In the genomic region with DNA sequence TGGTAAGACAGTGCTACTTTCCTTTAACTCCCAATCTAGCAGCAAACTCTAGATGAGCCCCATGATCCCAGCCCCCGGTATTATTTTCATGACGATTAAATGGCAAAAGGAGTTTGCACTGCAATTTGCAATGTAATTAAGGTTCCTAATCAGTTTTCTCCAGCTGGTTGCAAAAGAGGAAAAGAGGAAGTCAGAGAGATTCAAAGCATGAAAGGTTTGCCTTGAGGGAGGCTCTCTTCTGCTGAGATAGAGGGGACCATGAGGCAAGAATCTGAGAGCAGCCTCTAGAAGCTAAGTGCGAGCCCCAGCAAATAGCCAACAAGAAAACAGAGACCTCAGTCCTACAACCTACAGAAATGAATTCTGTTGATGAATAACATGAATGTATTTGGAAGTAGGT, we compare ENCODE assay signal across 23 cellular contexts.
"Had no signal": no experiment of that assay in that cellular context is flagged by ENCODE, and none has a peak within 500 bp of the region (broad histone marks: within the 10 kb centered on the region; RNA-seq: fewer than 3 reads in every experiment).

No MANE protein-coding gene starts in this region.

- ATAC-seq: effector memory CD8-positive, alpha-beta T cell; left ventricle myocardium superior; lower lobe of right lung; naive thymus-derived CD8-positive, alpha-beta T cell; psoas muscle; right cardiac atrium; stimulated activated effector memory CD8-positive, alpha-beta T cell treated with anti-CD3 and anti-CD28 coated beads, Interleukin-12 subunit alpha, Interleukin-12 subunit beta, amount 100 ng/mL, for 72 hours had no signal

- H3K4me1 ChIP-seq: esophagus squamous epithelium, lower lobe of right lung, psoas muscle, sigmoid colon, stomach, thyroid gland, vagina had no signal

- H3K4me3 ChIP-seq: esophagus squamous epithelium, lower lobe of right lung, ovary, psoas muscle, sigmoid colon, stomach, thyroid gland, vagina had no signal

- H3K36me3 ChIP-seq: esophagus squamous epithelium, lower lobe of right lung, ovary, sigmoid colon, stomach, thyroid gland, vagina had no signal

- FAIRE-seq: endometrium, keratinocyte had no signal

- H3K27me3 ChIP-seq: esophagus squamous epithelium, ovary, sigmoid colon, thyroid gland, vagina had no signal

- DNase-seq: effector memory CD8-positive, alpha-beta T cell; erythroblast; esophagus squamous epithelium; foreskin melanocyte; left ventricle myocardium superior; lower lobe of right lung; naive thymus-derived CD8-positive, alpha-beta T cell; occipital lobe; ovary; posterior cingulate gyrus; psoas muscle; right cardiac atrium; sigmoid colon; stimulated activated CD4-positive, alpha-beta T cell treated with anti-CD3 and anti-CD28 coated beads, Interleukin-2, amount 100 ng/mL, for 24 hours; stimulated activated CD4-positive, alpha-beta T cell treated with anti-CD3 and anti-CD28 coated beads, Interleukin-4, amount 100 ng/mL, for 24 hours; stimulated activated naive CD4-positive, alpha-beta T cell treated with Interleukin-2 at 50 U/mL for 16 hours; stomach; thyroid gland; trophoblast cell had no signal

- H3K27ac ChIP-seq: esophagus squamous epithelium, lower lobe of right lung, ovary, psoas muscle, sigmoid colon, stomach, thyroid gland, vagina had no signal

- H3K9me3 ChIP-seq: lower lobe of right lung, ovary, psoas muscle, thyroid gland, vagina had no signal
